Comparison of ENCODE assay signal across 9 cellular contexts in genomic region chr11:65226103-65226442, GRCh38. TPM values are rescaled to one million over a fixed set of nuclear protein-coding genes. Genes with fewer than 3 reads are reported as not detected.
DNase-seq lines count a peak whose midpoint lies in the region; ATAC-seq and TF ChIP-seq lines count a peak whose summit lies in the region.
"Had no signal": no experiment of that assay in that cellular context is flagged by ENCODE, and none has a peak within 500 bp of the region (broad histone marks: within the 10 kb centered on the region; RNA-seq: fewer than 3 reads in every experiment).

No MANE protein-coding gene starts in this region.

- intact Hi-C loops in ovary (cut with DNase I): no loop called here

- ATAC-seq in GM19023 (IDR thresholded peaks at IDR 0.05; ENCODE audit: unreplicated experiment) (no peak), HG03159 (IDR thresholded peaks at IDR 0.05; ENCODE audit: unreplicated experiment) (no peak), GM18511 (IDR thresholded peaks at IDR 0.05; ENCODE audit: unreplicated experiment) (no peak)

- peaks cover 22 to 27% of the 10 kb centered on the region in 2 donors for H3K27me3 Mint-ChIP-seq in CD8-positive, alpha-beta memory T cell

- peak overlapping the region; percentile 67 for H3K4me2 ChIP-seq in OCI-LY1 (ENCODE audit: low read length)

- TF ChIP-seq CTCF in OCI-LY1 (IDR thresholded peaks at IDR 0.05; ENCODE audit: low read length) (no peak), epithelial cell of esophagus (IDR thresholded peaks at IDR 0.05; ENCODE audit: insufficient read depth, low read depth, low read length, missing control alignments) (no peak), ovary (IDR thresholded peaks at IDR 0.05) (no peak), GM13977 (IDR thresholded peaks at IDR 0.05; ENCODE audit: extremely low read depth, insufficient read depth, missing control alignments) (no peak)

- no peaks in the 10 kb centered on the region for H3K9me3 Mint-ChIP-seq in CD8-positive, alpha-beta memory T cell

- peaks cover 0 to 2% (median 0%) of the 10 kb centered on the region in 3 donors for H3K36me3 Mint-ChIP-seq in CD8-positive, alpha-beta memory T cell

- H3K36me3 ChIP-seq in CD8-positive, alpha-beta memory T cell (ENCODE audit: insufficient read depth, low read length): no peaks in the 10 kb centered on the region
- no peaks in the 10 kb centered on the region for H3K36me3 ChIP-seq in OCI-LY1 (ENCODE audit: insufficient read depth, low read length)
- H3K36me3 ChIP-seq in ovary: no peaks in the 10 kb centered on the region

- H3K27ac ChIP-seq in CD8-positive, alpha-beta memory T cell (ENCODE audit: low read depth, low read length): no peak overlapping the region
- H3K27ac ChIP-seq in OCI-LY1 (ENCODE audit: low read depth, low read length, poor library complexity, severe bottlenecking) (no peak overlapping the region), ovary (no peak overlapping the region)

- no peaks in the 10 kb centered on the region for H3F3A ChIP-seq in OCI-LY1 (ENCODE audit: insufficient read depth, low read length)

- H3K27ac Mint-ChIP-seq in CD8-positive, alpha-beta memory T cell: peak overlapping the region in 1 of 8 donors; percentile 43

- peak overlapping the region; percentile 48 for H3K4me3 ChIP-seq in CD8-positive, alpha-beta memory T cell (ENCODE audit: low read length)
- H3K4me3 ChIP-seq in OCI-LY1 (ENCODE audit: low read depth, low read length, poor library complexity, severe bottlenecking) (peak overlapping the region; percentile 42), epithelial cell of esophagus (ENCODE audit: low read length) (peak overlapping the region; percentile 31), ovary (peak overlapping the region; percentile 45)

- H3K9ac ChIP-seq in OCI-LY1 (ENCODE audit: low read length): no peak overlapping the region; the same call in 1 of the 2 replicates

- H3K27me3 ChIP-seq in CD8-positive, alpha-beta memory T cell (ENCODE audit: insufficient read depth, low read length, poor library complexity, severe bottlenecking): no peaks in the 10 kb centered on the region
- H3K27me3 ChIP-seq in OCI-LY1 (ENCODE audit: insufficient read depth, low read length) (peaks cover 5% of the 10 kb centered on the region; the same call in 1 of the 2 replicates), ovary (no peaks in the 10 kb centered on the region)

- TF ChIP-seq POLR2A in ovary (IDR thresholded peaks at IDR 0.05): no peak

- in situ Hi-C loops in GM13977 (cut with MboI; ENCODE audit: low pct_unique_long_range_greater_than_20kb, low sequenced_read_pairs, unreplicated experiment): no loop called here

- TF ChIP-seq EP300 in ovary (IDR thresholded peaks at IDR 0.05): no peak

- CTCF ChIA-PET in CD8-positive, alpha-beta memory T cell (lab: Charles Lee): interaction anchor here (1.0 to 3.1 kb wide), 13 partner anchors 15 to 280 kb away, joined by 3 to 43 read pairs (median 4); partner anchors contain the start of genes CDC42EP2 and POLA2

- H3K9me3 ChIP-seq in CD8-positive, alpha-beta memory T cell (ENCODE audit: low read length): no peaks in the 10 kb centered on the region
- H3K9me3 ChIP-seq in OCI-LY1 (ENCODE audit: low read length) (no peaks in the 10 kb centered on the region), ovary (no peaks in the 10 kb centered on the region)

- POLR2A ChIA-PET in CD8-positive, alpha-beta memory T cell (lab: Charles Lee): interaction anchor here (1.5 kb wide), 1 partner anchor 89 kb away, joined by 3 read pairs; no protein-coding TSS in a partner anchor

- H3K79me2 ChIP-seq in OCI-LY1 (ENCODE audit: insufficient read depth, low read length): no peaks in the 10 kb centered on the region

- H3K4me3 Mint-ChIP-seq in CD8-positive, alpha-beta memory T cell: peak overlapping the region; percentile 64 to 87 (median 68)

- 32 to 44% (median 39%) methylated on average over 7 of the region's 7 CpGs for WGBS in ovary, 3 donors

- no peaks in the 10 kb centered on the region for H4K20me1 ChIP-seq in OCI-LY1 (ENCODE audit: insufficient read depth, low read length)

- H3K4me1 Mint-ChIP-seq in CD8-positive, alpha-beta memory T cell: peaks cover 7 to 16% (median 12%) of the 10 kb centered on the region in 3 donors

- no peak overlapping the region for H2AFZ ChIP-seq in OCI-LY1 (ENCODE audit: low read length)

- no peak for DNase-seq in CD8-positive, alpha-beta memory T cell
- DNase-seq in epithelial cell of esophagus (ENCODE audit: low read depth) (no peak), ovary (no peak), GM13977 (ENCODE audit: low spot score) (no peak)

- H3K9me2 ChIP-seq in OCI-LY1 (ENCODE audit: low read depth, low read length): no peaks in the 10 kb centered on the region

- peaks cover 7% of the 10 kb centered on the region for H3K4me1 ChIP-seq in CD8-positive, alpha-beta memory T cell (ENCODE audit: insufficient read depth, low read length)
- peaks cover 12% of the 10 kb centered on the region for H3K4me1 ChIP-seq in OCI-LY1 (ENCODE audit: insufficient read depth, low read length, severe bottlenecking)
- peaks cover 4% of the 10 kb centered on the region for H3K4me1 ChIP-seq in ovary (ENCODE audit: insufficient read depth)

RNA-seq across cellular contexts. Expression of gene POLA2, which starts 35.7 kb away (rescaled TPM):
- total RNA-seq in CD8-positive, alpha-beta memory T cell: 10 to 100 TPM; 75.6 to 78.8 TPM
- 11.0 TPM for polyA plus RNA-seq in CD8-positive, alpha-beta memory T cell
- total RNA-seq in ovary: 10 to 100 TPM in 3 of 7 donors, 1 to 10 TPM in 4; 4.5 to 10.4 (median 8.6) TPM
- 10 to 100 TPM in 1 of 2 donors, 1 to 10 TPM in 1; 8.6 to 13.3 TPM for polyA plus RNA-seq in ovary

RNA-seq across cellular contexts. Expression of gene CAPN1, which starts 44.3 kb away (rescaled TPM):
- 10 to 100 TPM; 88.2 to 92.0 TPM for total RNA-seq in CD8-positive, alpha-beta memory T cell
- polyA plus RNA-seq in CD8-positive, alpha-beta memory T cell: 110 TPM
- 100 to 1,000 TPM in 6 of 7 donors, 10 to 100 TPM in 1; 99.0 to 178 (median 128) TPM for total RNA-seq in ovary
- polyA plus RNA-seq in ovary: 10 to 100 TPM; 20.0 to 67.4 TPM

RNA-seq across cellular contexts. Expression of gene SPDYC, which starts 56.0 kb away (rescaled TPM):
- total RNA-seq in CD8-positive, alpha-beta memory T cell: not detected
- polyA plus RNA-seq in CD8-positive, alpha-beta memory T cell: not detected
- total RNA-seq in ovary: not detected
- under 1 TPM in 1 of 2 donors, not detected in 1; 0.07 TPM for polyA plus RNA-seq in ovary
- total RNA-seq: lower leg skin had no signal

Comparison
In these comparisons a context has a peak if more than half of its experiments do, and no peak if none do; other contexts are left out.
1. RNA of gene POLA2, which starts 35.7 kb away (total RNA-seq): 75.6 to 78.8 TPM in CD8-positive, alpha-beta memory T cell; 4.5 to 10.4 TPM in ovary; every median in the first group is over 4 times any median in the second.
2. Peak in every context shown above with its lines, with median percentiles within 50 percentile points of each other: H3K4me3 ChIP-seq.